In the genomic region with DNA sequence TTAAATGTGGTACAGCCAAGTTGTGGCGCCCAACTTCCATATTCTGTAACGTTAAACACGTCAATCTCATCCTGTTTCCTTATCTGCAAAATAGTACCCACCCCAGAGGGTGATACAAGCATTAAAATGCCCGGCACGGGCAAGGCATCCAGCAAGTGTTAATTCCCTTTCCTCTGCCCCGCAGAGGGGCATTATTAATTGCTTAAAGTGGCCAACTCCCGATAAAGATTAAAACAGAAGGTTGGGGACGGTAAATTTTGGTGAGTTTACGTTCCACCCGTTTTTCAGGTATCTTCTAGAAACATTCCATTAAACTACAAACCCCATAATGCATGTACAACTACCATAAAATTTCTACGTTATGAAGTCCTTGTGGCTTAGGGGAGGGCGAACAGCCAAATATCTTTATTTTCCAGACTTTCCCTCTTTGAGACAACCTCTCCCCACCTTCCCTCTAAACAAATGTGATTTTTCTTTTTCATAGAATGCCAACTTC, we compare ENCODE assay signal across 8 cellular contexts. TPM values are rescaled to one million over a fixed set of nuclear protein-coding genes. Genes with fewer than 3 reads are reported as not detected.
A peak's percentile ranks its signal among the peaks of the same experiment; 100 is the strongest.
DNase-seq lines count a peak whose midpoint lies in the region; ATAC-seq and TF ChIP-seq lines count a peak whose summit lies in the region.

No MANE protein-coding gene starts in this region.

- 4% methylated on average over 10 of the region's 12 CpGs for WGBS in mesenchymal stem cell
- WGBS in urinary bladder, result under 1% methylated on average over 12 of the region's 12 CpGs

- H3K23ac ChIP-seq in mesenchymal stem cell (ENCODE audit: low read length in 2 of 2), result no peak overlapping the region

- CTCF ChIA-PET in RWPE1 (lab: Yijun Ruan, JAX), result interaction anchor here (0.7 kb wide), 1 partner anchor 34 kb away, joined by 4 read pairs; no protein-coding TSS in a partner anchor

- no peak overlapping the region for H2BK12ac ChIP-seq in mesenchymal stem cell (ENCODE audit: low read length in 2 of 2)

- H3K27me3 ChIP-seq in cardiac muscle cell, result no peaks in the 10 kb centered on the region
- no peaks in the 10 kb centered on the region for H3K27me3 ChIP-seq in mesenchymal stem cell (ENCODE audit: control insufficient read depth in 1 of 2, insufficient read depth in 1 of 2, low read length in 2 of 2)

- intact Hi-C loops in left cardiac atrium (cut with DNase I), result no loop called here

- no peak overlapping the region for H3K18ac ChIP-seq in mesenchymal stem cell (ENCODE audit: low read depth in 1 of 2, low read length in 2 of 2)

- H2AK5ac ChIP-seq in mesenchymal stem cell (ENCODE audit: low read length, severe bottlenecking), result no peak overlapping the region

- POLR2A ChIA-PET in RWPE1 (lab: Yijun Ruan, JAX; ENCODE audit: low non-redundant PET), result no interaction called here

- no peak overlapping the region for H4K8ac ChIP-seq in mesenchymal stem cell (ENCODE audit: low read length)

- H3K14ac ChIP-seq in mesenchymal stem cell (ENCODE audit: low read length in 2 of 2), result no peak overlapping the region

- peak overlapping the region; percentile 100 for H3K9ac ChIP-seq in mesenchymal stem cell (ENCODE audit: low read length)

- peaks cover 3% of the 10 kb centered on the region for H3K79me1 ChIP-seq in mesenchymal stem cell (replicated peaks; ENCODE audit: low read length, poor library complexity, severe bottlenecking)

- no peaks in the 10 kb centered on the region for H3K9me3 ChIP-seq in cardiac muscle cell (ENCODE audit: low read depth)
- no peaks in the 10 kb centered on the region for H3K9me3 ChIP-seq in mesenchymal stem cell (ENCODE audit: control insufficient read depth, low read length)

- no peak for ATAC-seq in left cardiac atrium

- no peak overlapping the region for H2BK15ac ChIP-seq in mesenchymal stem cell (ENCODE audit: low read depth, poor library complexity, severe bottlenecking)

- peaks cover 5% of the 10 kb centered on the region for H3K4me1 ChIP-seq in cardiac muscle cell (ENCODE audit: low read depth)
- peaks cover 4% of the 10 kb centered on the region for H3K4me1 ChIP-seq in mesenchymal stem cell (ENCODE audit: control insufficient read depth, insufficient read depth, low read depth, low read length)
- no peaks in the 10 kb centered on the region for H3K4me1 ChIP-seq in urinary bladder (ENCODE audit: insufficient read depth)

- DNase-seq in cardiac muscle cell (ENCODE audit: low read depth in 1 of 2, low spot score in 1 of 2), result peak in 1 of 2 donors; percentile 45
- no peak for DNase-seq in left cardiac atrium
- peak; percentile 43 for DNase-seq in RWPE1 (ENCODE audit: low spot score)
- DNase-seq in cerebellar cortex (ENCODE audit: low spot score), result peak; percentile 43
- DNase-seq in mesenchymal stem cell, result peak; percentile 49
- no peak for DNase-seq in HuH-7.5 (ENCODE audit: low spot score)
- DNase-seq in activated CD8-positive, alpha-beta memory T cell treated with anti-CD3 and anti-CD28 coated beads, Interleukin-2, amount 50 U/mL, for 48 hours, result no peak

- H2BK5ac ChIP-seq in mesenchymal stem cell (ENCODE audit: low read depth, low read length, poor library complexity, severe bottlenecking), result no peak overlapping the region

- TF ChIP-seq CTCF in cardiac muscle cell (IDR thresholded peaks at IDR 0.05; ENCODE audit: low read depth, low read length) (no peak), RWPE1 (conservative IDR thresholded peaks at IDR 0.05; ENCODE audit: low read depth) (no peak)

- H4K91ac ChIP-seq in mesenchymal stem cell (ENCODE audit: low read length), result no peak overlapping the region

- peak overlapping the region in 1 of 2 experiments; percentile 75 for H3K4ac ChIP-seq in mesenchymal stem cell (ENCODE audit: low read depth in 1 of 2, low read length in 2 of 2)

- H3K4me2 ChIP-seq in mesenchymal stem cell (ENCODE audit: low read length, poor library complexity, severe bottlenecking), result peak overlapping the region; percentile 100

- no peaks in the 10 kb centered on the region for H3K36me3 ChIP-seq in cardiac muscle cell
- H3K36me3 ChIP-seq in mesenchymal stem cell (ENCODE audit: control insufficient read depth in 1 of 2, insufficient read depth in 2 of 2, low read depth in 1 of 2, low read length in 2 of 2), result no peaks in the 10 kb centered on the region
- H3K36me3 ChIP-seq in urinary bladder (ENCODE audit: insufficient read depth), result no peaks in the 10 kb centered on the region

- H2BK120ac ChIP-seq in mesenchymal stem cell (ENCODE audit: low read depth, low read length), result no peak overlapping the region

- peak overlapping the region; percentile 42 for H2AFZ ChIP-seq in mesenchymal stem cell (ENCODE audit: low read depth, low read length)

- H3K27ac ChIP-seq in cardiac muscle cell (peak overlapping the region; percentile 99), RWPE1 (peak overlapping the region; percentile 99), mesenchymal stem cell (ENCODE audit: low read length, poor library complexity, severe bottlenecking) (peak overlapping the region; percentile 75), urinary bladder (ENCODE audit: low read depth) (peak overlapping the region; percentile 96)

- H3K4me3 ChIP-seq in cardiac muscle cell, result peak overlapping the region; percentile 58
- peak overlapping the region in 1 of 2 experiments; percentile 84 for H3K4me3 ChIP-seq in mesenchymal stem cell (ENCODE audit: insufficient read depth in 1 of 2, low read depth in 1 of 2, low read length in 2 of 2)
- H3K4me3 ChIP-seq in urinary bladder (ENCODE audit: low read depth, low read length), result peak overlapping the region; percentile 69

RNA-seq across cellular contexts. Expression of gene GPBP1, which starts 1.3 kb away (rescaled TPM):
- total RNA-seq in cardiac muscle cell (42.9 and 85.9 TPM in 2 replicates), left cardiac atrium (10 to 100 TPM; 50.5 to 58.4 TPM), urinary bladder (174 TPM)
- polyA plus RNA-seq in cardiac muscle cell (65.3 and 79.4 TPM in 2 replicates), urinary bladder (41.4 TPM)
- polyA plus RNA-seq in mesenchymal stem cell (2013, experiment 1 of 2), result 35.5 TPM
- 37.4 TPM for polyA plus RNA-seq in mesenchymal stem cell (2013, experiment 2 of 2)

Comparison
In these comparisons a context has a peak if more than half of its experiments do, and no peak if none do; other contexts are left out.
1. DNase-seq: peak in RWPE1 (single experiment), cerebellar cortex (single experiment) and mesenchymal stem cell (single experiment); none in left cardiac atrium (single experiment), HuH-7.5 (single experiment) and activated CD8-positive, alpha-beta memory T cell treated with anti-CD3 and anti-CD28 coated beads, Interleukin-2, amount 50 U/mL, for 48 hours (single experiment).
2. Peak in every context shown above with its lines, with median percentiles within 50 percentile points of each other: H3K27ac ChIP-seq.